10 cellular contexts compared by ENCODE assay signal in genomic region chr19:38425810-38426466, GRCh38. TPM values are rescaled to one million over a fixed set of nuclear protein-coding genes. Genes with fewer than 3 reads are reported as not detected.
DNase-seq lines count a peak whose midpoint lies in the region; ATAC-seq and TF ChIP-seq lines count a peak whose summit lies in the region.
"Had no signal": no experiment of that assay in that cellular context is flagged by ENCODE, and none has a peak within 500 bp of the region (broad histone marks: within the 10 kb centered on the region; RNA-seq: fewer than 3 reads in every experiment).

A gene with protein sequence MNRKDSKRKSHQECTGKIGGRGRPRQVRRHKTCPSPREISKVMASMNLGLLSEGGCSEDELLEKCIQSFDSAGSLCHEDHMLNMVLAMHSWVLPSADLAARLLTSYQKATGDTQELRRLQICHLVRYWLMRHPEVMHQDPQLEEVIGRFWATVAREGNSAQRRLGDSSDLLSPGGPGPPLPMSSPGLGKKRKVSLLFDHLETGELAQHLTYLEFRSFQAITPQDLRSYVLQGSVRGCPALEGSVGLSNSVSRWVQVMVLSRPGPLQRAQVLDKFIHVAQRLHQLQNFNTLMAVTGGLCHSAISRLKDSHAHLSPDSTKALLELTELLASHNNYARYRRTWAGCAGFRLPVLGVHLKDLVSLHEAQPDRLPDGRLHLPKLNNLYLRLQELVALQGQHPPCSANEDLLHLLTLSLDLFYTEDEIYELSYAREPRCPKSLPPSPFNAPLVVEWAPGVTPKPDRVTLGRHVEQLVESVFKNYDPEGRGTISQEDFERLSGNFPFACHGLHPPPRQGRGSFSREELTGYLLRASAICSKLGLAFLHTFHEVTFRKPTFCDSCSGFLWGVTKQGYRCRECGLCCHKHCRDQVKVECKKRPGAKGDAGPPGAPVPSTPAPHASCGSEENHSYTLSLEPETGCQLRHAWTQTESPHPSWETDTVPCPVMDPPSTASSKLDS (minus strand): TSS chr19:38426219. CDS start chr19:38426091, 128 bp downstream.

- peak within 1 kb of the TSS; percentile 25 to 50 for H3K4me3 Mint-ChIP-seq in effector memory CD8-positive, alpha-beta T cell

- no peaks in the 10 kb centered on the region for H3K27me3 ChIP-seq in Peyer's patch

- peaks cover 0 to 10% (median 0%) of the 10 kb centered on the region in 4 donors for H3K4me1 ChIP-seq in Peyer's patch

- H3K4me1 Mint-ChIP-seq in effector memory CD8-positive, alpha-beta T cell (ENCODE audit: low read depth in 2 of 2) = peaks cover 4 to 8% of the 10 kb centered on the region in 2 donors

- H3K9me3 ChIP-seq in Peyer's patch = no peaks in the 10 kb centered on the region

- no peak within 1 kb of the TSS for H3K27ac ChIP-seq in Peyer's patch

- intact Hi-C loops in posterior vena cava (cut with DNase I) = no loop called here

- no peak for TF ChIP-seq POLR2A in Peyer's patch (IDR thresholded peaks at IDR 0.05)

- DNase-seq in GDM1 (lab: John Stamatoyannopoulos, UW) (peak; percentile 89), Peyer's patch (peak in 2 of 3 donors; percentile 44 to 58), posterior vena cava (ENCODE audit: low spot score) (peak; percentile 82), NCI-H82 treated with DMSO at 0.1 percent for 48 hours (lab: John Stamatoyannopoulos, UW; ENCODE audit: unreplicated experiment) (no peak), AG20443 (ENCODE audit: low spot score) (no peak), ecto neural progenitor cell (ENCODE audit: low spot score) (no peak)
- DNase-seq in effector memory CD8-positive, alpha-beta T cell = peak in 2 of 3 experiments; percentile 15 to 18
- DNase-seq: NCI-H1092 had no signal

- peaks cover 11 to 13% of the 10 kb centered on the region in 2 donors for H3K27me3 Mint-ChIP-seq in effector memory CD8-positive, alpha-beta T cell

- H3K9me3 Mint-ChIP-seq in effector memory CD8-positive, alpha-beta T cell = no peaks in the 10 kb centered on the region

- peak; percentile 72 for ATAC-seq in effector memory CD8-positive, alpha-beta T cell (replicated peaks)
- no peak for ATAC-seq in GM21515 (IDR thresholded peaks at IDR 0.05; ENCODE audit: unreplicated experiment)

- peak within 1 kb of the TSS in 1 of 4 donors; percentile 34 for H3K4me3 ChIP-seq in Peyer's patch

- peak within 1 kb of the TSS; percentile 9 to 63 for H3K27ac Mint-ChIP-seq in effector memory CD8-positive, alpha-beta T cell

- H3K36me3 ChIP-seq in Peyer's patch = no peaks in the 10 kb centered on the region

- H3K36me3 Mint-ChIP-seq in effector memory CD8-positive, alpha-beta T cell (ENCODE audit: insufficient read depth) = peaks cover 3% of the 10 kb centered on the region

- TF ChIP-seq CTCF in Peyer's patch (IDR thresholded peaks at IDR 0.05) = no peak

RNA-seq across cellular contexts. Expression of the gene that starts here (rescaled TPM):
- total RNA-seq in Peyer's patch = 1 to 10 TPM in 2 of 4 donors, under 1 TPM in 2; 0.70 to 9.1 (median 1.7) TPM
- 1 to 10 TPM; 3.9 to 6.6 TPM for total RNA-seq in posterior vena cava
- total RNA-seq: kidney epithelial cell had no signal

Comparison
In these comparisons a context has a peak if more than half of its experiments do, and no peak if none do; other contexts are left out.
1. DNase-seq: peak in GDM1 (single experiment), Peyer's patch (2 of 3), effector memory CD8-positive, alpha-beta T cell (2 of 3) and posterior vena cava (single experiment); none in NCI-H82 treated with DMSO at 0.1 percent for 48 hours (single experiment), AG20443 (single experiment) and ecto neural progenitor cell (single experiment).